8 cellular contexts compared by ENCODE assay signal in genomic region chr7:56092789-56093531, GRCh38. TPM values are rescaled to one million over a fixed set of nuclear protein-coding genes. Genes with fewer than 3 reads are reported as not detected.
DNase-seq lines count a peak whose midpoint lies in the region; ATAC-seq and TF ChIP-seq lines count a peak whose summit lies in the region.

Gene PHKG1, minus strand, starts transcription at chr7:56092952. Its CDS starts 4,011 bp downstream, at chr7:56088941.

- TF ChIP-seq RAD21 in SK-N-SH (IDR thresholded peaks at IDR 0.05; ENCODE audit: low read length) = peak; percentile 51

- H3K9me3 Mint-ChIP-seq in activated CD8-positive, alpha-beta T cell treated with anti-CD3 and anti-CD28 coated beads for 36 hours = no peaks in the 10 kb centered on the region
- no peaks in the 10 kb centered on the region for H3K9me3 Mint-ChIP-seq in activated CD8-positive, alpha-beta T cell treated with anti-CD3 and anti-CD28 coated beads, Interleukin-2, amount 10 ng/mL, durations not matched to agents 7 days and 5 days (ENCODE audit: insufficient read depth)
- H3K9me3 Mint-ChIP-seq in activated naive CD8-positive, alpha-beta T cell treated with anti-CD3 and anti-CD28 coated beads, Interleukin-2, amount 50 U/mL, for 24 hours = no peaks in the 10 kb centered on the region

- peaks cover 11% of the 10 kb centered on the region for H3K36me3 Mint-ChIP-seq in activated CD8-positive, alpha-beta T cell treated with anti-CD3 and anti-CD28 coated beads for 36 hours (ENCODE audit: low read depth)
- H3K36me3 Mint-ChIP-seq in activated CD8-positive, alpha-beta T cell treated with anti-CD3 and anti-CD28 coated beads, Interleukin-2, amount 10 ng/mL, durations not matched to agents 7 days and 5 days (ENCODE audit: low read depth) = peaks cover 9% of the 10 kb centered on the region
- H3K36me3 Mint-ChIP-seq in activated naive CD8-positive, alpha-beta T cell treated with anti-CD3 and anti-CD28 coated beads, Interleukin-2, amount 50 U/mL, for 24 hours (ENCODE audit: low read depth) = peaks cover 5% of the 10 kb centered on the region

- peaks cover 5 to 13% of the 10 kb centered on the region in 2 experiments; a peak in 2 of 4 replicates for H3K4me1 ChIP-seq in SK-N-SH (ENCODE audit: control insufficient read depth in 1 of 2, insufficient read depth in 2 of 2, low read depth in 1 of 2, low read length in 1 of 2)
- peaks cover 14% of the 10 kb centered on the region for H3K4me1 ChIP-seq in osteoblast (ENCODE audit: insufficient read depth, low read length)

- peaks cover 22% of the 10 kb centered on the region for H3F3A ChIP-seq in SK-N-SH (replicated peaks; ENCODE audit: insufficient read depth)

- H3K27ac ChIP-seq in SK-N-SH (ENCODE audit: low read depth in 2 of 2, low read length in 1 of 2) (peak within 1 kb of the TSS; percentile 37 to 58; a peak in 3 of 4 replicates), osteoblast (ENCODE audit: low read depth, low read length) (peak within 1 kb of the TSS; percentile 28)

- H3K27me3 ChIP-seq in SK-N-SH (ENCODE audit: insufficient read depth) (no peaks in the 10 kb centered on the region), osteoblast (ENCODE audit: insufficient read depth, low read length) (no peaks in the 10 kb centered on the region)

- H3K27me3 Mint-ChIP-seq in activated CD8-positive, alpha-beta T cell treated with anti-CD3 and anti-CD28 coated beads for 36 hours = no peaks in the 10 kb centered on the region
- no peaks in the 10 kb centered on the region for H3K27me3 Mint-ChIP-seq in activated CD8-positive, alpha-beta T cell treated with anti-CD3 and anti-CD28 coated beads, Interleukin-2, amount 10 ng/mL, durations not matched to agents 7 days and 5 days (ENCODE audit: low read depth)
- no peaks in the 10 kb centered on the region for H3K27me3 Mint-ChIP-seq in activated naive CD8-positive, alpha-beta T cell treated with anti-CD3 and anti-CD28 coated beads, Interleukin-2, amount 50 U/mL, for 24 hours

- H3K4me1 Mint-ChIP-seq in activated CD8-positive, alpha-beta T cell treated with anti-CD3 and anti-CD28 coated beads for 36 hours (ENCODE audit: low read depth) = no peaks in the 10 kb centered on the region
- peaks cover 6% of the 10 kb centered on the region for H3K4me1 Mint-ChIP-seq in activated CD8-positive, alpha-beta T cell treated with anti-CD3 and anti-CD28 coated beads, Interleukin-2, amount 10 ng/mL, durations not matched to agents 7 days and 5 days (ENCODE audit: low read depth)
- no peaks in the 10 kb centered on the region for H3K4me1 Mint-ChIP-seq in activated naive CD8-positive, alpha-beta T cell treated with anti-CD3 and anti-CD28 coated beads, Interleukin-2, amount 50 U/mL, for 24 hours

- no peak within 1 kb of the TSS for H3K9ac ChIP-seq in SK-N-SH

- H3K79me2 ChIP-seq in SK-N-SH (ENCODE audit: insufficient read depth) (no peaks in the 10 kb centered on the region), osteoblast (ENCODE audit: insufficient read depth, low read length) (no peaks in the 10 kb centered on the region)

- no peak within 1 kb of the TSS for H3K4me3 ChIP-seq in SK-N-SH (ENCODE audit: low read depth in 2 of 2, low read length in 1 of 2)
- H3K4me3 ChIP-seq in fibroblast of villous mesenchyme (ENCODE audit: low read depth, low read length) = no peak within 1 kb of the TSS
- peak within 1 kb of the TSS; percentile 42 for H3K4me3 ChIP-seq in osteoblast (ENCODE audit: insufficient read depth, low read length)

- no peak within 1 kb of the TSS for H2AFZ ChIP-seq in SK-N-SH (ENCODE audit: low read depth)
- H2AFZ ChIP-seq in osteoblast (ENCODE audit: low read length) = no peak within 1 kb of the TSS

- H3K9me2 ChIP-seq in SK-N-SH = no peaks in the 10 kb centered on the region

- H4K20me1 ChIP-seq in SK-N-SH (ENCODE audit: insufficient read depth) (no peaks in the 10 kb centered on the region), osteoblast (ENCODE audit: insufficient read depth, low read length) (no peaks in the 10 kb centered on the region)

- POLR2A ChIA-PET in activated CD8-positive, alpha-beta T cell treated with anti-CD3 and anti-CD28 coated beads for 36 hours (lab: Charles Lee) = interaction anchor here (1.2 to 1.7 kb wide), 3 partner anchors 9 to 27 kb away, joined by 3 to 6 read pairs (median 3); no protein-coding TSS in a partner anchor
- POLR2A ChIA-PET in activated CD8-positive, alpha-beta T cell treated with anti-CD3 and anti-CD28 coated beads, Interleukin-2, amount 10 ng/mL, durations not matched to agents 7 days and 5 days (lab: Charles Lee) = interaction anchor here (0.6 kb wide), 1 partner anchor 122 kb away, joined by 3 read pairs; no protein-coding TSS in a partner anchor
- POLR2A ChIA-PET in SK-N-SH (lab: Yijun Ruan, JAX) = interaction anchor here (0.6 to 1.4 kb wide), 5 partner anchors 8 to 42 kb away, joined by 3 to 8 read pairs (median 4); partner anchors contain the start of genes CCT6A and PSPH

- H3K4me2 ChIP-seq in SK-N-SH (peak within 1 kb of the TSS; percentile 42; the same call in 1 of the 2 replicates), osteoblast (ENCODE audit: insufficient read depth, low read length) (peak within 1 kb of the TSS; percentile 80)

- H3K9me3 ChIP-seq in SK-N-SH (no peaks in the 10 kb centered on the region), osteoblast (ENCODE audit: low read depth, low read length) (no peaks in the 10 kb centered on the region)

- ATAC-seq in activated CD8-positive, alpha-beta T cell treated with anti-CD3 and anti-CD28 coated beads for 36 hours = no peak
- ATAC-seq in activated CD8-positive, alpha-beta T cell treated with anti-CD3 and anti-CD28 coated beads, Interleukin-2, amount 10 ng/mL, durations not matched to agents 7 days and 5 days = no peak
- no peak for ATAC-seq in GM19324 (IDR thresholded peaks at IDR 0.05; ENCODE audit: low FRiP score, unreplicated experiment)
- ATAC-seq in activated naive CD8-positive, alpha-beta T cell treated with anti-CD3 and anti-CD28 coated beads, Interleukin-2, amount 50 U/mL, for 24 hours = no peak

- DNase-seq in activated CD8-positive, alpha-beta T cell treated with anti-CD3 and anti-CD28 coated beads for 36 hours = no peak
- no peak for DNase-seq in activated CD8-positive, alpha-beta T cell treated with anti-CD3 and anti-CD28 coated beads, Interleukin-2, amount 10 ng/mL, durations not matched to agents 7 days and 5 days
- peak; percentile 74 for DNase-seq in SK-N-SH
- DNase-seq in fibroblast of villous mesenchyme (ENCODE audit: low read depth) = peak; percentile 81
- DNase-seq in osteoblast (ENCODE audit: insufficient read length, low spot score, missing footprints) = peak; percentile 97
- DNase-seq in activated naive CD4-positive, alpha-beta T cell treated with anti-CD3 and anti-CD28 coated beads, Interleukin-2, amount 50 U/mL, for 16 hours = no peak
- DNase-seq in activated naive CD8-positive, alpha-beta T cell treated with anti-CD3 and anti-CD28 coated beads, Interleukin-2, amount 50 U/mL, for 24 hours = no peak

- WGBS in SK-N-SH (ENCODE audit: low lambda C conversion rate) = 37% methylated on average over 18 of the region's 19 CpGs

- H3K4me3 Mint-ChIP-seq in activated CD8-positive, alpha-beta T cell treated with anti-CD3 and anti-CD28 coated beads for 36 hours = no peak within 1 kb of the TSS
- no peak within 1 kb of the TSS for H3K4me3 Mint-ChIP-seq in activated CD8-positive, alpha-beta T cell treated with anti-CD3 and anti-CD28 coated beads, Interleukin-2, amount 10 ng/mL, durations not matched to agents 7 days and 5 days
- H3K4me3 Mint-ChIP-seq in activated naive CD8-positive, alpha-beta T cell treated with anti-CD3 and anti-CD28 coated beads, Interleukin-2, amount 50 U/mL, for 24 hours = no peak within 1 kb of the TSS

- CTCF ChIA-PET in activated CD8-positive, alpha-beta T cell treated with anti-CD3 and anti-CD28 coated beads for 36 hours (lab: Charles Lee) = interaction anchor here (1.6 kb wide), 1 partner anchor 28 kb away, joined by 4 read pairs; no protein-coding TSS in a partner anchor
- CTCF ChIA-PET in activated CD8-positive, alpha-beta T cell treated with anti-CD3 and anti-CD28 coated beads, Interleukin-2, amount 10 ng/mL, durations not matched to agents 7 days and 5 days (lab: Charles Lee) = no interaction called here
- CTCF ChIA-PET in SK-N-SH (lab: Yijun Ruan, JAX) = interaction anchor here (0.6 to 4.7 kb wide), 10 partner anchors 8 to 451 kb away, joined by 3 to 30 read pairs (median 3); partner anchors contain the start of genes CCT6A and PSPH

- TF ChIP-seq EP300 in SK-N-SH (IDR thresholded peaks at IDR 0.05; ENCODE audit: borderline replicate concordance in 1 of 2, low read depth in 1 of 2, low read length in 1 of 2) = peak in 1 of 2 experiments; percentile 13; a peak in 1 of 4 replicates

- H3K27ac Mint-ChIP-seq in activated CD8-positive, alpha-beta T cell treated with anti-CD3 and anti-CD28 coated beads for 36 hours = peak within 1 kb of the TSS; percentile 38
- H3K27ac Mint-ChIP-seq in activated CD8-positive, alpha-beta T cell treated with anti-CD3 and anti-CD28 coated beads, Interleukin-2, amount 10 ng/mL, durations not matched to agents 7 days and 5 days = no peak within 1 kb of the TSS
- no peak within 1 kb of the TSS for H3K27ac Mint-ChIP-seq in activated naive CD8-positive, alpha-beta T cell treated with anti-CD3 and anti-CD28 coated beads, Interleukin-2, amount 50 U/mL, for 24 hours

- H3K36me3 ChIP-seq in SK-N-SH (replicated peaks in 1 of 2; ENCODE audit: control insufficient read depth in 1 of 2, insufficient read depth in 2 of 2, low read length in 1 of 2) = peaks cover 0 to 14% of the 10 kb centered on the region in 2 experiments
- no peaks in the 10 kb centered on the region for H3K36me3 ChIP-seq in osteoblast (ENCODE audit: insufficient read depth, low read length)

- no peak for TF ChIP-seq CTCF in activated CD8-positive, alpha-beta T cell treated with anti-CD3 and anti-CD28 coated beads for 36 hours (IDR thresholded peaks at IDR 0.05)
- TF ChIP-seq CTCF in SK-N-SH (IDR thresholded peaks at IDR 0.05) (peak; percentile 51), fibroblast of villous mesenchyme (IDR thresholded peaks at IDR 0.05; ENCODE audit: insufficient read depth, low read depth, low read length) (peak; percentile 9), osteoblast (IDR thresholded peaks at IDR 0.05; ENCODE audit: extremely low read depth, low read depth, low read length) (peak; percentile 48)

- intact Hi-C loops in activated CD8-positive, alpha-beta T cell treated with anti-CD3 and anti-CD28 coated beads for 36 hours (cut with micrococcal nuclease) = no loop called here

TF ChIP-seq in SK-N-SH, 30 proteins besides CTCF, POLR2A, EP300 and RAD21 (continues in another document):
- no peak for TF ChIP-seq TAF1 (IDR thresholded peaks at IDR 0.05; ENCODE audit: borderline replicate concordance, low read depth, low read length)
- TF ChIP-seq SIN3A (IDR thresholded peaks at IDR 0.05; ENCODE audit: borderline replicate concordance, low read depth, low read length) = no peak

RNA-seq across cellular contexts. Expression of gene PHKG1, which starts in this region (rescaled TPM):
- 1 to 10 TPM; 2.9 to 3.0 TPM for total RNA-seq in activated CD8-positive, alpha-beta T cell treated with anti-CD3 and anti-CD28 coated beads for 36 hours
- 1 to 10 TPM; 1.7 to 2.0 TPM for total RNA-seq in activated CD8-positive, alpha-beta T cell treated with anti-CD3 and anti-CD28 coated beads, Interleukin-2, amount 10 ng/mL, durations not matched to agents 7 days and 5 days
- polyA plus RNA-seq in SK-N-SH (2012; rRNA removed) = 0.91 and 2.5 TPM in 2 replicates
- polyA plus RNA-seq in SK-N-SH (2012; cell fraction: cytosol; rRNA removed) = 0.46 and 0.75 TPM in 2 replicates
- 6.1 and 7.6 TPM in 2 replicates for polyA plus RNA-seq in SK-N-SH (2012; cell fraction: nucleus; rRNA removed)
- 0.43 and 0.64 TPM in 2 replicates for total RNA-seq in fibroblast of villous mesenchyme
- 1.8 and 2.1 TPM in 2 replicates for total RNA-seq in osteoblast

Comparison
In these comparisons a context has a peak if more than half of its experiments do, and no peak if none do; other contexts are left out.
1. Peak in DNase-seq in fibroblast of villous mesenchyme; RNA of the gene not detected or under 1 TPM.
2. DNase-seq: peak in SK-N-SH (single experiment) and osteoblast (single experiment); none in activated CD8-positive, alpha-beta T cell treated with anti-CD3 and anti-CD28 coated beads for 36 hours (single experiment), activated CD8-positive, alpha-beta T cell treated with anti-CD3 and anti-CD28 coated beads, Interleukin-2, amount 10 ng/mL, durations not matched to agents 7 days and 5 days (single experiment), activated naive CD4-positive, alpha-beta T cell treated with anti-CD3 and anti-CD28 coated beads, Interleukin-2, amount 50 U/mL, for 16 hours (single experiment) and activated naive CD8-positive, alpha-beta T cell treated with anti-CD3 and anti-CD28 coated beads, Interleukin-2, amount 50 U/mL, for 24 hours (single experiment).